1 cellular context compared by ENCODE assay signal in the genomic region with DNA sequence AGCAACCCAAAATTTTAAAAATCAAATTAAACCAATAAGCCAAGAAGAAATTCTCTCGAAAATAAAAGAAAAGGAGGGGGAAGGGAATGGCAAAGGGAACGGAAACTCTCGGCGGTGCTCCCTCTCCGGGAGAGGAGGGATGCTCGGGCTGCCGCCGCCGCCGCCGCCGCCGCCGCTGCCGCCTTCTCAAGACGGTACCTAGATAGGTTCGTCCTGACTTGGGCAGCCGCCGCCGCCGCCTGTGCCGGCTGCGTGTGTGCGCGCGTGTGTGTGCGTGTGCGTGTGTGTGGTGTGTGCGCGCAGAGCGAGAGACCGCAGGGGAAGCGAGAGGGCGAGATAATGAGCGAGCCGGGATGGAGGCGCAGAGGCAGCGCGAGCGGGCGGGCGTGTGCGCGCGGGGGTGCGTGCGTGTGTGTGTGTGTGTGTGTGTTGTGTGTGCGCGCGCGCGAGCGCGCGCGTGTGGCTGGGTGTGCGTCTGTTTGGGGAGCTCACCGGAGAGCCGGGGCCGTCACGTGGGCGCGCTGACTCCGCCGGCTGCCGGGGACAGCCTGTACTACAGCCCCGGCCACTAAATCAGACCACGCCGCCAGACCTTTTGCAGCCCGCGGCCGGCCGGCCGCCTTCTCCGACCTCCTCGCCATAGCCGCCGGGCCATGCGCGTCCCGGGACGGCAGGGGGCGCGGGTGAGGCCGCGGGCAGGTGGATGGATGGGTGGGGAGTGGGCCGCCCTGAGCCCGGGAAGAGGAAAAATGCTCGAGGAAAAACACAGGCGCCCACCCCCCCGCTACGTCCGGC.
TF ChIP-seq lines count a peak whose summit lies in the region.

No MANE protein-coding gene starts in this region.

TF ChIP-seq in K562, 482 proteins besides CTCF, POLR2A, EP300 and RAD21 (continued from another document):
- TF ChIP-seq HDAC1 (IDR thresholded peaks at IDR 0.05) (peak in 1 of 2 experiments; percentile 54; a peak in 2 of 4 replicates), GABPA (tag; conservative IDR thresholded peaks at IDR 0.05; ENCODE audit: low read depth) (0 out of 2 replicates have a peak, but pooled peaks have one; percentile 11), SMAD2 (IDR thresholded peaks at IDR 0.05; ENCODE audit: low read depth, low read length) (no peak), FOXK2 (conservative IDR thresholded peaks at IDR 0.05 in 1 of 2, IDR thresholded peaks at IDR 0.05 in 1 of 2; ENCODE audit: low read depth in 2 of 2) (no peak), ZBTB5 (IDR thresholded peaks at IDR 0.05) (no peak), NCOA2 (IDR thresholded peaks at IDR 0.05; ENCODE audit: partially characterized antibody in 2 of 2) (no peak), POLR3A (IDR thresholded peaks at IDR 0.05; ENCODE audit: borderline replicate concordance, extremely low read depth, insufficient read depth, insufficient read length) (no peak), ZNF263 (CRISPR knock-in tag; IDR thresholded peaks at IDR 0.05; ENCODE audit: borderline replicate concordance) (peak; percentile 92), ZNF253 (CRISPR knock-in tag; conservative IDR thresholded peaks at IDR 0.05) (no peak), TCFL5 (CRISPR knock-in tag; conservative IDR thresholded peaks at IDR 0.05) (no peak), PATZ1 (CRISPR knock-in tag; IDR thresholded peaks at IDR 0.05; ENCODE audit: borderline replicate concordance) (no peak), ATF2 (CRISPR knock-in tag; IDR thresholded peaks at IDR 0.05) (no peak), ID3 (CRISPR knock-in tag; IDR thresholded peaks at IDR 0.05) (no peak), ID3 (tag; IDR thresholded peaks at IDR 0.05) (no peak), SAFB (IDR thresholded peaks at IDR 0.05; ENCODE audit: borderline replicate concordance, low read depth, low read length) (0 out of 2 replicates have a peak, but pooled peaks have one; percentile 30), GTF2A2 (tag; IDR thresholded peaks at IDR 0.05) (no peak), PCBP2 (IDR thresholded peaks at IDR 0.05; ENCODE audit: low read depth, low read length, poor library complexity, severe bottlenecking) (no peak), MYC (IDR thresholded peaks at IDR 0.05; ENCODE audit: low read depth, low read length) (0 out of 2 replicates have a peak, but pooled peaks have one; percentile 16), MYC (CRISPR knock-in tag; IDR thresholded peaks at IDR 0.05; ENCODE audit: borderline replicate concordance, low read depth) (no peak), ATF1 (CRISPR knock-in tag; IDR thresholded peaks at IDR 0.05) (no peak), ATF1 (tag; IDR thresholded peaks at IDR 0.05) (peak; percentile 34), NRF1 (conservative IDR thresholded peaks at IDR 0.05 in 1 of 2, IDR thresholded peaks at IDR 0.05 in 1 of 2) (peak; percentile 74 to 78), CHD1 (IDR thresholded peaks at IDR 0.05; ENCODE audit: low read length) (no peak), ZNF766 (CRISPR knock-in tag; conservative IDR thresholded peaks at IDR 0.05) (0 out of 2 replicates have a peak, but pooled peaks have one; percentile 57), RB1 (IDR thresholded peaks at IDR 0.05; ENCODE audit: low read depth) (no peak), E2F6 (IDR thresholded peaks at IDR 0.05; ENCODE audit: borderline replicate concordance in 1 of 2, extremely low read depth in 1 of 2, insufficient read depth in 1 of 2, insufficient read length in 1 of 2, low read depth in 1 of 2, low read length in 1 of 2, poor library complexity in 1 of 2, severe bottlenecking in 1 of 2) (peak in 1 of 2 experiments; percentile 60), PTBP1 (IDR thresholded peaks at IDR 0.05; ENCODE audit: low read depth, low read length) (no peak), PRMT5 (CRISPR knock-in tag; IDR thresholded peaks at IDR 0.05) (no peak)
- TF ChIP-seq, protein P1, sequence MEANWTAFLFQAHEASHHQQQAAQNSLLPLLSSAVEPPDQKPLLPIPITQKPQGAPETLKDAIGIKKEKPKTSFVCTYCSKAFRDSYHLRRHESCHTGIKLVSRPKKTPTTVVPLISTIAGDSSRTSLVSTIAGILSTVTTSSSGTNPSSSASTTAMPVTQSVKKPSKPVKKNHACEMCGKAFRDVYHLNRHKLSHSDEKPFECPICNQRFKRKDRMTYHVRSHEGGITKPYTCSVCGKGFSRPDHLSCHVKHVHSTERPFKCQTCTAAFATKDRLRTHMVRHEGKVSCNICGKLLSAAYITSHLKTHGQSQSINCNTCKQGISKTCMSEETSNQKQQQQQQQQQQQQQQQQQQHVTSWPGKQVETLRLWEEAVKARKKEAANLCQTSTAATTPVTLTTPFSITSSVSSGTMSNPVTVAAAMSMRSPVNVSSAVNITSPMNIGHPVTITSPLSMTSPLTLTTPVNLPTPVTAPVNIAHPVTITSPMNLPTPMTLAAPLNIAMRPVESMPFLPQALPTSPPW (CRISPR knock-in tag; IDR thresholded peaks at IDR 0.05), result peak; percentile 24
- TF ChIP-seq, protein P2, sequence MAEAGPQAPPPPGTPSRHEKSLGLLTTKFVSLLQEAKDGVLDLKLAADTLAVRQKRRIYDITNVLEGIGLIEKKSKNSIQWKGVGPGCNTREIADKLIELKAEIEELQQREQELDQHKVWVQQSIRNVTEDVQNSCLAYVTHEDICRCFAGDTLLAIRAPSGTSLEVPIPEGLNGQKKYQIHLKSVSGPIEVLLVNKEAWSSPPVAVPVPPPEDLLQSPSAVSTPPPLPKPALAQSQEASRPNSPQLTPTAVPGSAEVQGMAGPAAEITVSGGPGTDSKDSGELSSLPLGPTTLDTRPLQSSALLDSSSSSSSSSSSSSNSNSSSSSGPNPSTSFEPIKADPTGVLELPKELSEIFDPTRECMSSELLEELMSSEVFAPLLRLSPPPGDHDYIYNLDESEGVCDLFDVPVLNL (CRISPR knock-in tag; IDR thresholded peaks at IDR 0.05; ENCODE audit: low read depth), result no peak
- TF ChIP-seq, protein P3, sequence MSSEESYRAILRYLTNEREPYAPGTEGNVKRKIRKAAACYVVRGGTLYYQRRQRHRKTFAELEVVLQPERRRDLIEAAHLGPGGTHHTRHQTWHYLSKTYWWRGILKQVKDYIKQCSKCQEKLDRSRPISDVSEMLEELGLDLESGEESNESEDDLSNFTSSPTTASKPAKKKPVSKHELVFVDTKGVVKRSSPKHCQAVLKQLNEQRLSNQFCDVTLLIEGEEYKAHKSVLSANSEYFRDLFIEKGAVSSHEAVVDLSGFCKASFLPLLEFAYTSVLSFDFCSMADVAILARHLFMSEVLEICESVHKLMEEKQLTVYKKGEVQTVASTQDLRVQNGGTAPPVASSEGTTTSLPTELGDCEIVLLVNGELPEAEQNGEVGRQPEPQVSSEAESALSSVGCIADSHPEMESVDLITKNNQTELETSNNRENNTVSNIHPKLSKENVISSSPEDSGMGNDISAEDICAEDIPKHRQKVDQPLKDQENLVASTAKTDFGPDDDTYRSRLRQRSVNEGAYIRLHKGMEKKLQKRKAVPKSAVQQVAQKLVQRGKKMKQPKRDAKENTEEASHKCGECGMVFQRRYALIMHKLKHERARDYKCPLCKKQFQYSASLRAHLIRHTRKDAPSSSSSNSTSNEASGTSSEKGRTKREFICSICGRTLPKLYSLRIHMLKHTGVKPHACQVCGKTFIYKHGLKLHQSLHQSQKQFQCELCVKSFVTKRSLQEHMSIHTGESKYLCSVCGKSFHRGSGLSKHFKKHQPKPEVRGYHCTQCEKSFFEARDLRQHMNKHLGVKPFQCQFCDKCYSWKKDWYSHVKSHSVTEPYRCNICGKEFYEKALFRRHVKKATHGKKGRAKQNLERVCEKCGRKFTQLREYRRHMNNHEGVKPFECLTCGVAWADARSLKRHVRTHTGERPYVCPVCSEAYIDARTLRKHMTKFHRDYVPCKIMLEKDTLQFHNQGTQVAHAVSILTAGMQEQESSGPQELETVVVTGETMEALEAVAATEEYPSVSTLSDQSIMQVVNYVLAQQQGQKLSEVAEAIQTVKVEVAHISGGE (CRISPR knock-in tag; IDR thresholded peaks at IDR 0.05), result no peak
- TF ChIP-seq, protein P4, sequence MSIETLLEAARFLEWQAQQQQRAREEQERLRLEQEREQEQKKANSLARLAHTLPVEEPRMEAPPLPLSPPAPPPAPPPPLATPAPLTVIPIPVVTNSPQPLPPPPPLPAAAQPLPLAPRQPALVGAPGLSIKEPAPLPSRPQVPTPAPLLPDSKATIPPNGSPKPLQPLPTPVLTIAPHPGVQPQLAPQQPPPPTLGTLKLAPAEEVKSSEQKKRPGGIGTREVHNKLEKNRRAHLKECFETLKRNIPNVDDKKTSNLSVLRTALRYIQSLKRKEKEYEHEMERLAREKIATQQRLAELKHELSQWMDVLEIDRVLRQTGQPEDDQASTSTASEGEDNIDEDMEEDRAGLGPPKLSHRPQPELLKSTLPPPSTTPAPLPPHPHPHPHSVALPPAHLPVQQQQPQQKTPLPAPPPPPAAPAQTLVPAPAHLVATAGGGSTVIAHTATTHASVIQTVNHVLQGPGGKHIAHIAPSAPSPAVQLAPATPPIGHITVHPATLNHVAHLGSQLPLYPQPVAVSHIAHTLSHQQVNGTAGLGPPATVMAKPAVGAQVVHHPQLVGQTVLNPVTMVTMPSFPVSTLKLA (conservative IDR thresholded peaks at IDR 0.05), result peak in 1 of 2 experiments; percentile 55; a peak in 2 of 4 replicates
